Comparison of ENCODE assay signal across 8 cellular contexts in genomic region chr16:20774703-20775362, GRCh38. TPM values are rescaled to one million over a fixed set of nuclear protein-coding genes. Genes with fewer than 3 reads are reported as not detected.
DNase-seq lines count a peak whose midpoint lies in the region; ATAC-seq and TF ChIP-seq lines count a peak whose summit lies in the region.

No MANE protein-coding gene starts in this region.

- TF ChIP-seq CTCF in AG04450 (IDR thresholded peaks at IDR 0.05; ENCODE audit: low read depth, low read length) (peak; percentile 72), mesothelial cell of epicardium (IDR thresholded peaks at IDR 0.05; ENCODE audit: unreplicated experiment) (peak; percentile 35)

- no peaks in the 10 kb centered on the region for H3K27me3 Mint-ChIP-seq in mesothelial cell of epicardium (ENCODE audit: low read depth)

- peaks cover 19% of the 10 kb centered on the region for H3K9me3 Mint-ChIP-seq in mesothelial cell of epicardium

- H3K9me3 ChIP-seq in AG04450 (ENCODE audit: control insufficient read depth, insufficient read depth, low read length): no peaks in the 10 kb centered on the region

- DNase-seq in AG04450 (ENCODE audit: low read depth, low spot score) (peak; percentile 6), NCI-H446 (lab: John Stamatoyannopoulos, UW) (peak; percentile 38 to 71), ecto neural progenitor cell (ENCODE audit: low spot score) (peak; percentile 69), mesothelial cell of epicardium (ENCODE audit: low spot score in 2 of 2, unreplicated experiment in 2 of 2) (no peak), cortex of kidney (lab: John Stamatoyannopoulos, UW) (no peak)
- peak; percentile 25 for DNase-seq in activated CD4-positive, alpha-beta T cell treated with anti-CD3 and anti-CD28 coated beads for 1 hour
- peak; percentile 37 for DNase-seq in stimulated activated naive CD4-positive, alpha-beta T cell treated with Interleukin-2 at 50 U/mL for 16 hours (lab: John Stamatoyannopoulos, UW)

- POLR2A ChIA-PET in AG04450 (lab: Yijun Ruan, JAX): interaction anchor here (0.5 kb wide), 1 partner anchor 96 kb away, joined by 3 read pairs; no protein-coding TSS in a partner anchor

- peaks cover 34% of the 10 kb centered on the region for H3K36me3 Mint-ChIP-seq in mesothelial cell of epicardium

- H3K4me1 Mint-ChIP-seq in mesothelial cell of epicardium: peaks cover 9% of the 10 kb centered on the region

- H3K27ac ChIP-seq in AG04450 (ENCODE audit: low read depth, low read length): no peak overlapping the region

- ATAC-seq in GM18867 (IDR thresholded peaks at IDR 0.05; ENCODE audit: unreplicated experiment): peak; percentile 46

- H3K27ac Mint-ChIP-seq in mesothelial cell of epicardium: no peak overlapping the region

- CTCF ChIA-PET in AG04450 (lab: Charles Lee): interaction anchor here (0.6 to 2.6 kb wide), 10 partner anchors 8 to 866 kb away, joined by 3 to 19 read pairs (median 4); partner anchors contain the start of genes ACSM3 and THUMPD1

- no peak overlapping the region for H3K4me3 ChIP-seq in AG04450 (ENCODE audit: low read depth, low read length)

- H3K27me3 ChIP-seq in AG04450 (ENCODE audit: control insufficient read depth, insufficient read depth, low read length): no peaks in the 10 kb centered on the region

- H3K4me3 Mint-ChIP-seq in mesothelial cell of epicardium: no peak overlapping the region

RNA-seq across cellular contexts. Expression of gene ACSM3, which starts 11.0 kb away (rescaled TPM):
- polyA plus RNA-seq in AG04450 (2011; rRNA removed): 0.45 and 0.76 TPM in 2 replicates
- polyA minus RNA-seq in AG04450 (2011; rRNA and poly(A)+ RNA removed): not detected in 2 replicates
- total RNA-seq in mesothelial cell of epicardium: 115 to 122 TPM (median 118 TPM) in 3 replicates

RNA-seq across cellular contexts. Expression of gene ERI2, which starts 31.4 kb away (rescaled TPM):
- polyA plus RNA-seq in AG04450 (2011; rRNA removed): 10.2 and 14.8 TPM in 2 replicates
- polyA minus RNA-seq in AG04450 (2011; rRNA and poly(A)+ RNA removed): 5.7 TPM in 2 replicates
- total RNA-seq in mesothelial cell of epicardium: 18.9 to 21.1 TPM (median 19.2 TPM) in 3 replicates

RNA-seq across cellular contexts. Expression of gene REXO5, which starts 31.5 kb away (rescaled TPM):
- 2.4 and 2.6 TPM in 2 replicates for polyA plus RNA-seq in AG04450 (2011; rRNA removed)
- polyA minus RNA-seq in AG04450 (2011; rRNA and poly(A)+ RNA removed): 2.3 and 4.9 TPM in 2 replicates
- total RNA-seq in mesothelial cell of epicardium: 4.0 to 5.1 TPM (median 5.0 TPM) in 3 replicates

RNA-seq across cellular contexts. Expression of gene THUMPD1, which starts 33.2 kb away (rescaled TPM):
- 17.4 and 26.8 TPM in 2 replicates for polyA plus RNA-seq in AG04450 (2011; rRNA removed)
- polyA minus RNA-seq in AG04450 (2011; rRNA and poly(A)+ RNA removed): 28.2 and 29.8 TPM in 2 replicates
- 35.5 to 38.8 TPM (median 37.9 TPM) in 3 replicates for total RNA-seq in mesothelial cell of epicardium

Comparison
In these comparisons a context has a peak if more than half of its experiments do, and no peak if none do; other contexts are left out.
1. DNase-seq: peak in AG04450 (single experiment), NCI-H446 (2 of 2), activated CD4-positive, alpha-beta T cell treated with anti-CD3 and anti-CD28 coated beads for 1 hour (single experiment), ecto neural progenitor cell (single experiment) and stimulated activated naive CD4-positive, alpha-beta T cell treated with Interleukin-2 at 50 U/mL for 16 hours (single experiment); none in mesothelial cell of epicardium (0 of 2) and cortex of kidney (single experiment).